ENCODE assay signal across 21 cellular contexts in genomic region chr1:235122348-235122747, GRCh38. TPM values are rescaled to one million over a fixed set of nuclear protein-coding genes. Genes with fewer than 3 reads are reported as not detected.
A peak's percentile ranks its signal among the peaks of the same experiment; 100 is the strongest.
DNase-seq lines count a peak whose midpoint lies in the region; ATAC-seq and TF ChIP-seq lines count a peak whose summit lies in the region.
"Had no signal": no experiment of that assay in that cellular context is flagged by ENCODE, and none has a peak within 500 bp of the region (broad histone marks: within the 10 kb centered on the region; RNA-seq: fewer than 3 reads in every experiment).

No MANE protein-coding gene starts in this region.

- peaks cover 55% of the 10 kb centered on the region for H3K4me1 Mint-ChIP-seq in CD4-positive, alpha-beta T cell (ENCODE audit: low read depth)
- peaks cover 42% of the 10 kb centered on the region for H3K4me1 Mint-ChIP-seq in activated T-helper 2 cell treated with anti-CD3 and anti-CD28 coated beads, Interferon-gamma antibody, Interleukin-2, Interleukin-4, amounts not matched to agents 10 μg/mL and 5 μg/mL and 100 μg/mL, durations not matched to agents 14 hours and 24 hours and 36 hours (ENCODE audit: low read depth)

- H3K36me3 Mint-ChIP-seq in CD4-positive, alpha-beta T cell (ENCODE audit: low read depth), result peaks cover 75% of the 10 kb centered on the region
- peaks cover 79% of the 10 kb centered on the region for H3K36me3 Mint-ChIP-seq in activated T-helper 2 cell treated with anti-CD3 and anti-CD28 coated beads, Interferon-gamma antibody, Interleukin-2, Interleukin-4, amounts not matched to agents 10 μg/mL and 5 μg/mL and 100 μg/mL, durations not matched to agents 14 hours and 24 hours and 36 hours (ENCODE audit: low read depth)

- CTCF ChIA-PET in CD4-positive, alpha-beta T cell (lab: Charles Lee), result no interaction called here

- DNase-seq in DMS53 (lab: John Stamatoyannopoulos, UW) (peak; percentile 12), DMS53 treated with DMSO at 0.1 percent for 48 hours (lab: John Stamatoyannopoulos, UW; ENCODE audit: unreplicated experiment) (no peak), epithelial cell of prostate (ENCODE audit: low read depth, low spot score) (no peak), GM19240 (ENCODE audit: insufficient read length, low spot score) (no peak)
- DNase-seq in CD4-positive, alpha-beta T cell, result no peak
- no peak for DNase-seq in activated T-helper 2 cell treated with anti-CD3 and anti-CD28 coated beads, Interferon-gamma antibody, Interleukin-2, Interleukin-4, amounts not matched to agents 10 μg/mL and 5 μg/mL and 100 μg/mL, durations not matched to agents 14 hours and 24 hours and 36 hours (ENCODE audit: low spot score)
- DNase-seq: activated CD4-positive, alpha-beta T cell treated with anti-CD3 and anti-CD28 coated beads for 48 hours; anterior cingulate cortex; H9; hypothalamus; kidney glomerular epithelial cell; naive thymus-derived CD8-positive, alpha-beta T cell; NCI-H187; NCI-H446 had no signal

- no peak for TF ChIP-seq CTCF in CD4-positive, alpha-beta T cell (IDR thresholded peaks at IDR 0.05)

- H3K4me3 Mint-ChIP-seq in CD4-positive, alpha-beta T cell, result no peak overlapping the region
- no peak overlapping the region for H3K4me3 Mint-ChIP-seq in activated T-helper 2 cell treated with anti-CD3 and anti-CD28 coated beads, Interferon-gamma antibody, Interleukin-2, Interleukin-4, amounts not matched to agents 10 μg/mL and 5 μg/mL and 100 μg/mL, durations not matched to agents 14 hours and 24 hours and 36 hours (ENCODE audit: low read depth)
- H3K4me3 Mint-ChIP-seq: H9 had no signal

- no peaks in the 10 kb centered on the region for H3K9me3 Mint-ChIP-seq in CD4-positive, alpha-beta T cell
- no peaks in the 10 kb centered on the region for H3K9me3 Mint-ChIP-seq in activated T-helper 2 cell treated with anti-CD3 and anti-CD28 coated beads, Interferon-gamma antibody, Interleukin-2, Interleukin-4, amounts not matched to agents 10 μg/mL and 5 μg/mL and 100 μg/mL, durations not matched to agents 14 hours and 24 hours and 36 hours
- H3K9me3 Mint-ChIP-seq: naive thymus-derived CD8-positive, alpha-beta T cell had no signal

- no peaks in the 10 kb centered on the region for H3K9me3 ChIP-seq in CD4-positive, alpha-beta T cell (ENCODE audit: control insufficient read depth, low read length)
- H3K9me3 ChIP-seq: BLaER1 treated with 17β-estradiol and CSF1 and Interleukin-3, amounts not matched to agents 10 nM and 100 nM; thoracic aorta had no signal

- no peaks in the 10 kb centered on the region for H3K27me3 ChIP-seq in CD4-positive, alpha-beta T cell (ENCODE audit: control insufficient read depth, insufficient read depth, low read length)
- H3K27me3 ChIP-seq: BLaER1 treated with 17β-estradiol and CSF1 and Interleukin-3, amounts not matched to agents 10 nM and 100 nM had no signal

- no peak for ATAC-seq in CD4-positive, alpha-beta T cell (ENCODE audit: poor library complexity)
- no peak for ATAC-seq in GM19351 (IDR thresholded peaks at IDR 0.05; ENCODE audit: unreplicated experiment)
- ATAC-seq in GM18909 (IDR thresholded peaks at IDR 0.05; ENCODE audit: poor library complexity, unreplicated experiment), result no peak
- ATAC-seq: naive thymus-derived CD8-positive, alpha-beta T cell had no signal

- no peaks in the 10 kb centered on the region for H3K27me3 Mint-ChIP-seq in CD4-positive, alpha-beta T cell
- H3K27me3 Mint-ChIP-seq in activated T-helper 2 cell treated with anti-CD3 and anti-CD28 coated beads, Interferon-gamma antibody, Interleukin-2, Interleukin-4, amounts not matched to agents 10 μg/mL and 5 μg/mL and 100 μg/mL, durations not matched to agents 14 hours and 24 hours and 36 hours (ENCODE audit: low read depth), result no peaks in the 10 kb centered on the region
- H3K27me3 Mint-ChIP-seq: naive thymus-derived CD8-positive, alpha-beta T cell; progenitor cell of endocrine pancreas had no signal

- no peak overlapping the region for H3K27ac ChIP-seq in CD4-positive, alpha-beta T cell (ENCODE audit: low read depth, low read length)
- H3K27ac ChIP-seq in epithelial cell of prostate, result peak overlapping the region; percentile 4
- H3K27ac ChIP-seq: 22Rv1, HL-60, thoracic aorta had no signal

- intact Hi-C loops in CD4-positive, alpha-beta T cell (cut with DNase I, micrococcal nuclease), result no loop called here
- intact Hi-C loops in activated T-helper 2 cell treated with anti-CD3 and anti-CD28 coated beads, Interferon-gamma antibody, Interleukin-2, Interleukin-4, amounts not matched to agents 10 μg/mL and 5 μg/mL and 100 μg/mL, durations not matched to agents 14 hours and 24 hours and 36 hours (cut with micrococcal nuclease), result no loop called here

- H3K27ac Mint-ChIP-seq in CD4-positive, alpha-beta T cell, result peak overlapping the region; percentile 5
- H3K27ac Mint-ChIP-seq in activated T-helper 2 cell treated with anti-CD3 and anti-CD28 coated beads, Interferon-gamma antibody, Interleukin-2, Interleukin-4, amounts not matched to agents 10 μg/mL and 5 μg/mL and 100 μg/mL, durations not matched to agents 14 hours and 24 hours and 36 hours, result peak overlapping the region; percentile 62

- POLR2A ChIA-PET in CD4-positive, alpha-beta T cell (lab: Charles Lee), result interaction anchor here (0.6 to 2.0 kb wide), 3 partner anchors 19 to 38 kb away, joined by 3 to 9 read pairs (median 4); partner anchors contain the start of gene RBM34

RNA-seq across cellular contexts. Expression of gene TOMM20, which starts 6.3 kb away (rescaled TPM):
- 100 to 1,000 TPM; 129 to 133 TPM for total RNA-seq in CD4-positive, alpha-beta T cell
- total RNA-seq in activated T-helper 2 cell treated with anti-CD3 and anti-CD28 coated beads, Interferon-gamma antibody, Interleukin-2, Interleukin-4, amounts not matched to agents 10 μg/mL and 5 μg/mL and 100 μg/mL, durations not matched to agents 14 hours and 24 hours and 36 hours, result 105 and 118 TPM in 2 replicates

RNA-seq across cellular contexts. Expression of gene RBM34, which starts 38.7 kb away (rescaled TPM):
- 100 to 1,000 TPM; 195 to 218 TPM for total RNA-seq in CD4-positive, alpha-beta T cell
- 122 and 125 TPM in 2 replicates for total RNA-seq in activated T-helper 2 cell treated with anti-CD3 and anti-CD28 coated beads, Interferon-gamma antibody, Interleukin-2, Interleukin-4, amounts not matched to agents 10 μg/mL and 5 μg/mL and 100 μg/mL, durations not matched to agents 14 hours and 24 hours and 36 hours
